9 cellular contexts compared by ENCODE assay signal in the genomic region with DNA sequence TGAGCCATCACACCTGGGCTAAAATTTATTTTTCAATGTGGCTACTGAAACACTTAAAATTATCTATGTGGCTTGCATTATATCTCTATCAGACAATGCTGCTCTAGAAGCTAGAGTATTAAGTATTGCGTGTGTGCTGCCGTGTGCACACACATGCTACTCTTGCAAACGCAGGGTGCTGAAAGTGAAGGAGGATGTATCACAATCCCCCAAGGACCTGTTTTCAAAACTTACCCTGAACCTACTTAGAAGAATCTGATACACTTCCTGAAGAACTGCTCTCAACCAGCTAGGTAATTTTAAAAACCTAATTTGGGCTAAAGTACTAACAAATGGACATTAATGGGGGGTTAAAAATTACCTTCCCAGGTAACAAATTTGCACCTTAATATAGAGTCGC.
"Had no signal": no experiment of that assay in that cellular context is flagged by ENCODE, and none has a peak within 500 bp of the region (broad histone marks: within the 10 kb centered on the region; RNA-seq: fewer than 3 reads in every experiment).

No MANE protein-coding gene starts in this region.

- H3K9me3 ChIP-seq: HAP-1 had no signal

- H3K4me3 ChIP-seq: GM23248, GM23338, HAP-1 had no signal

- H3K27ac ChIP-seq: GM23248 had no signal

- H3K9ac ChIP-seq: GM23248 had no signal

- H3K9me3 Mint-ChIP-seq: GM23338, H9, HFFc6 had no signal

- ATAC-seq: GM23338, HCT116 had no signal

- H2AFZ ChIP-seq: GM23248, GM23338 had no signal

- DNase-seq: GM23248, GOT3, H7, H9, HCEC 1CT, HFFc6 had no signal

- H3K4me3 Mint-ChIP-seq: GM23338, H9, HFFc6 had no signal

- H3K27ac Mint-ChIP-seq: GM23338, H9, HFFc6 had no signal

- H3K4me2 ChIP-seq: GM23338 had no signal
